ENCODE assay signal across 8 cellular contexts in the genomic region with DNA sequence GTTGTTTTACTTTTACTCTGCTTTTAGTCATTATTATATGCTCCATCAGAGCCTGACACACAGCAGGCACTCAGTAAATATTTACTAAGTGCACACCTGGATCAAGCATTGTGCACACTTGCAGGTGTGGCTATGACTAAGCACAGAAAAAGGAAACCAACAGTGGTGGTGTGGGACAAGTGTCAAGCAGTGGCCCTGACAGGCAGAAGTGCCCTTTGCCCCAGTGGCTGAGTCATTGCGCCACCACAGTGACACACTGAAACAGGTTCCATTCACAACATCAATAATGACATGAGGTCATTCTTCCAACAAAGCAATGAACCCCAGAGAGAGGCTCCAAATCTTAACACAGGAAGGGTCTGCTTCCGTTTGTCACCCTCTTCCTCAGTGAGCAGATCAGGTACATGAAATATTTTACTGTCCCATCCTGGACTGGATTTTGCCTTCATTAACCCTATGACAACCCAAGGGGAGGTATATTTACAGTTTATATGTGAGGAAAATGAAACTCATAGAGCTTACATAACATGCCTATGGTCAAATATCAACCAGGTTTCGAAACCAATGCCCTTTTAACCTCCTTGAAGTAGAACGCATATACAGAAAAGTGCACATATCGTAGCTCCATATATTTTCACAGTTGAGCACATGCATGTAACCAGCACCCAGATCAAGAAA.
DNase-seq lines count a peak whose midpoint lies in the region; ATAC-seq and TF ChIP-seq lines count a peak whose summit lies in the region.

No MANE protein-coding gene starts in this region.

- TF ChIP-seq CTCF in nephron (IDR thresholded peaks at IDR 0.05; ENCODE audit: unreplicated experiment in 3 of 3): no peak
- no peak for TF ChIP-seq CTCF in BE2C (IDR thresholded peaks at IDR 0.05; ENCODE audit: low read depth, low read length)

- H3K36me3 Mint-ChIP-seq in activated CD4-positive, alpha-beta T cell treated with anti-CD3 and anti-CD28 coated beads for 36 hours (ENCODE audit: low read depth): no peaks in the 10 kb centered on the region
- H3K36me3 Mint-ChIP-seq in nephron (ENCODE audit: low read depth): peaks cover 3% of the 10 kb centered on the region

- no peak overlapping the region for H3K4me3 Mint-ChIP-seq in activated CD4-positive, alpha-beta T cell treated with anti-CD3 and anti-CD28 coated beads for 36 hours
- no peak overlapping the region for H3K4me3 Mint-ChIP-seq in nephron

- H3K9me3 Mint-ChIP-seq in activated CD4-positive, alpha-beta T cell treated with anti-CD3 and anti-CD28 coated beads for 36 hours (ENCODE audit: low read depth): no peaks in the 10 kb centered on the region
- H3K9me3 Mint-ChIP-seq in nephron: no peaks in the 10 kb centered on the region

- H3K4me1 Mint-ChIP-seq in activated CD4-positive, alpha-beta T cell treated with anti-CD3 and anti-CD28 coated beads for 36 hours: peaks cover 11% of the 10 kb centered on the region
- peaks cover 6% of the 10 kb centered on the region for H3K4me1 Mint-ChIP-seq in nephron

- no peaks in the 10 kb centered on the region for H3K9me3 ChIP-seq in MG63
- no peaks in the 10 kb centered on the region for H3K9me3 ChIP-seq in BE2C

- DNase-seq in activated CD4-positive, alpha-beta T cell treated with anti-CD3 and anti-CD28 coated beads for 36 hours: peak; percentile 79
- no peak for DNase-seq in activated CD4-positive, alpha-beta T cell treated with anti-CD3 and anti-CD28 coated beads, Interleukin-2, amount 50 U/mL, for 1 hour
- DNase-seq in NCI-H2107 (lab: John Stamatoyannopoulos, UW) (peak; percentile 44), MG63 (no peak), BE2C (no peak)
- peak; percentile 14 for DNase-seq in activated naive CD4-positive, alpha-beta T cell treated with anti-CD3 and anti-CD28 coated beads, Interleukin-2, amount 50 U/mL, for 16 hours

- H3K27me3 Mint-ChIP-seq in activated CD4-positive, alpha-beta T cell treated with anti-CD3 and anti-CD28 coated beads for 36 hours: no peaks in the 10 kb centered on the region
- H3K27me3 Mint-ChIP-seq in nephron (ENCODE audit: low read depth): no peaks in the 10 kb centered on the region

- H3K27me3 ChIP-seq in MG63: no peaks in the 10 kb centered on the region
- H3K27me3 ChIP-seq in BE2C: no peaks in the 10 kb centered on the region

- CTCF ChIA-PET in activated CD4-positive, alpha-beta T cell treated with anti-CD3 and anti-CD28 coated beads for 36 hours (lab: Charles Lee): interaction anchor here (0.6 kb wide), 1 partner anchor 33 kb away, joined by 3 read pairs; no protein-coding TSS in a partner anchor

- H3K4me3 ChIP-seq in MG63 (no peak overlapping the region), BE2C (ENCODE audit: low read depth, low read length) (no peak overlapping the region)

- H3K36me3 ChIP-seq in MG63: no peaks in the 10 kb centered on the region
- no peaks in the 10 kb centered on the region for H3K36me3 ChIP-seq in BE2C

- H3K4me1 ChIP-seq in BE2C: no peaks in the 10 kb centered on the region; the same call in 1 of the 2 replicates

- intact Hi-C loops in activated CD4-positive, alpha-beta T cell treated with anti-CD3 and anti-CD28 coated beads for 36 hours (cut with DNase I, micrococcal nuclease): no loop called here

- H3K27ac Mint-ChIP-seq in activated CD4-positive, alpha-beta T cell treated with anti-CD3 and anti-CD28 coated beads for 36 hours: no peak overlapping the region
- peak overlapping the region; percentile 0 to 13 (median 0) for H3K27ac Mint-ChIP-seq in nephron

- peak; percentile 94 for ATAC-seq in activated CD4-positive, alpha-beta T cell treated with anti-CD3 and anti-CD28 coated beads for 36 hours
- ATAC-seq in HG02970 (IDR thresholded peaks at IDR 0.05; ENCODE audit: low FRiP score, unreplicated experiment): peak; percentile 93

- POLR2A ChIA-PET in activated CD4-positive, alpha-beta T cell treated with anti-CD3 and anti-CD28 coated beads for 36 hours (lab: Charles Lee): no interaction called here

Comparison
In these comparisons a context has a peak if more than half of its experiments do, and no peak if none do; other contexts are left out.
1. DNase-seq: peak in activated CD4-positive, alpha-beta T cell treated with anti-CD3 and anti-CD28 coated beads for 36 hours (single experiment), NCI-H2107 (single experiment) and activated naive CD4-positive, alpha-beta T cell treated with anti-CD3 and anti-CD28 coated beads, Interleukin-2, amount 50 U/mL, for 16 hours (single experiment); none in activated CD4-positive, alpha-beta T cell treated with anti-CD3 and anti-CD28 coated beads, Interleukin-2, amount 50 U/mL, for 1 hour (single experiment), MG63 (single experiment) and BE2C (single experiment).